30 cellular contexts compared by ENCODE assay signal in the genomic region with DNA sequence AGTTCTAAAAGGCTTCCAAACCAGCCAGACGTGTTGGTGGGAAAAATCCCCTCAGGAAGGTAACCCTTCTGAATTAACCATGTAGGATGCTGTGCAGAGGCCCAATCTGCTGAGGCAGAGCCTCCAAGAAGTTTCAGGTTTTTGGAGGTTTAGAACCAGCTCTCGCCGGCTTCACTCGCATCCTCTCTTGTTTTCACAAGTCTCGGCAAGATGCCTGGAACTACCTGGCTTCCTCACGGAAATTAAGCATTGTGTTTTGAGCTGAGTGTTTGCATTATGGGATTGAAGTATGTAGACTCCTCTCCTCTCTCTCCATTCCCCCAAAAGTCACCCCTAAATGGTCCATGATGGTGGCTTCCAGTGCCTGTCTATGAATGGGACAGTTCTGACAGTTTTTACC. TPM values are rescaled to one million over a fixed set of nuclear protein-coding genes. Genes with fewer than 3 reads are reported as not detected.
DNase-seq lines count a peak whose midpoint lies in the region; ATAC-seq, FAIRE-seq and TF ChIP-seq lines count a peak whose summit lies in the region.
"Had no signal": no experiment of that assay in that cellular context is flagged by ENCODE, and none has a peak within 500 bp of the region (broad histone marks: within the 10 kb centered on the region; RNA-seq: fewer than 3 reads in every experiment).

No MANE protein-coding gene starts in this region.

- no peaks in the 10 kb centered on the region for H3K9me1 ChIP-seq in keratinocyte (ENCODE audit: control insufficient read depth, extremely low read depth, insufficient read depth, low read length)

- H3K79me2 ChIP-seq in keratinocyte (ENCODE audit: control insufficient read depth, insufficient read depth, low read length) = peaks cover 21% of the 10 kb centered on the region

- H3K36me3 ChIP-seq in breast epithelium = no peaks in the 10 kb centered on the region
- peaks cover 1 to 12% of the 10 kb centered on the region in 2 experiments for H3K36me3 ChIP-seq in keratinocyte (ENCODE audit: control insufficient read depth in 2 of 2, extremely low read depth in 1 of 2, insufficient read depth in 2 of 2, low read length in 2 of 2)
- no peaks in the 10 kb centered on the region for H3K36me3 ChIP-seq in stomach
- H3K36me3 ChIP-seq: colonic mucosa, gastroesophageal sphincter, right lobe of liver had no signal

- peaks cover 5% of the 10 kb centered on the region for H3K36me3 Mint-ChIP-seq in HFFc6 (ENCODE audit: low read depth)
- H3K36me3 Mint-ChIP-seq: activated naive CD4-positive, alpha-beta T cell treated with anti-CD3 and anti-CD28 coated beads, Interleukin-2, amount 10 ng/mL, durations not matched to agents 7 days and 5 days had no signal

- intact Hi-C loops in breast epithelium (cut with DNase I; ENCODE audit: low total_unique reads) (loop anchor here (5.0 kb wide), 1 partner anchor 409 kb away; no protein-coding TSS in a partner anchor), stomach (cut with DNase I; ENCODE audit: low total_unique reads) (no loop called here)

- H3K4me1 ChIP-seq in breast epithelium = peaks cover 0 to 23% of the 10 kb centered on the region in 2 donors
- H3K4me1 ChIP-seq in keratinocyte (ENCODE audit: control insufficient read depth, extremely low read depth, insufficient read depth, low read length) = peaks cover 38% of the 10 kb centered on the region
- peaks cover 21 to 49% (median 37%) of the 10 kb centered on the region in 4 donors for H3K4me1 ChIP-seq in stomach
- H3K4me1 ChIP-seq: colonic mucosa, right lobe of liver had no signal

- H2AFZ ChIP-seq in keratinocyte (ENCODE audit: control insufficient read depth, low read length) = peak overlapping the region; percentile 46

- 62 to 81% (median 79%) methylated on average over 6 of the region's 6 CpGs for WGBS in stomach, 5 donors

- no peak overlapping the region for H3K4me3 Mint-ChIP-seq in HFFc6
- H3K4me3 Mint-ChIP-seq: activated B cell treated with CpG ODN at 0.5 μM for 24 hours; activated CD8-positive, alpha-beta T cell treated with anti-CD3 and anti-CD28 coated beads for 36 hours; activated naive CD4-positive, alpha-beta T cell treated with anti-CD3 and anti-CD28 coated beads, Interleukin-2, amount 10 ng/mL, durations not matched to agents 7 days and 5 days; activated T-cell treated with anti-CD3 and anti-CD28 coated beads, Interleukin-2, amount 50 U/mL, for 24 hours; stimulated activated naive CD8-positive, alpha-beta T cell treated with anti-CD3 and anti-CD28 coated beads, Interleukin-15, Interleukin-2, amounts not matched to agents 100 ng/mL and 50 ng/mL, for 24 hours; T-helper 2 cell treated with Interferon-gamma antibody and Interleukin-4, amounts not matched to agents 5 μg/mL and 100 μg/mL, for 36 hours had no signal

- TF ChIP-seq CTCF in HFFc6 (IDR thresholded peaks at IDR 0.05) (no peak), breast epithelium (IDR thresholded peaks at IDR 0.05) (no peak), keratinocyte (optimal IDR thresholded peaks at IDR 0.05 in 1 of 3, IDR thresholded peaks at IDR 0.05 in 1 of 3, conservative IDR thresholded peaks at IDR 0.05 in 1 of 3; ENCODE audit: extremely low read depth in 1 of 3, insufficient read depth in 2 of 3, low read length in 3 of 3) (no peak), stomach (IDR thresholded peaks at IDR 0.05) (no peak)

- DNase-seq in HFFc6 (no peak), breast epithelium (ENCODE audit: low spot score in 2 of 2) (no peak), keratinocyte (ENCODE audit: low read depth, low spot score) (no peak), stomach (no peak), NCI-H345 treated with DMSO at 0.1 percent for 48 hours (lab: John Stamatoyannopoulos, UW; ENCODE audit: unreplicated experiment) (no peak), GM19238 (ENCODE audit: insufficient read length, low spot score) (no peak)
- DNase-seq: activated B cell treated with CpG ODN at 0.5 μM for 24 hours; activated CD8-positive, alpha-beta T cell treated with anti-CD3 and anti-CD28 coated beads for 36 hours; activated naive CD4-positive, alpha-beta T cell treated with anti-CD3 and anti-CD28 coated beads, Interleukin-2, amount 10 ng/mL, durations not matched to agents 7 days and 5 days; activated T-cell treated with anti-CD3 and anti-CD28 coated beads, Interleukin-2, amount 50 U/mL, for 24 hours; colonic mucosa; DMS 273 treated with DMSO at 0.1 percent for 48 hours; NCI-H146; NCI-H2227 treated with DMSO at 0.1 percent for 48 hours; NCI-H82; occipital lobe; right lobe of liver; SK-N-SH had no signal

- peak overlapping the region; percentile 11 for H3K9ac ChIP-seq in keratinocyte (ENCODE audit: control insufficient read depth, extremely low read depth, insufficient read depth, low read length)
- H3K9ac ChIP-seq: SK-N-SH had no signal

- H3K4me2 ChIP-seq in keratinocyte (ENCODE audit: control insufficient read depth, extremely low read depth, insufficient read depth, low read depth, low read length) = peak overlapping the region; percentile 71

- H3K4me1 Mint-ChIP-seq in HFFc6 (ENCODE audit: low read depth) = peaks cover 73% of the 10 kb centered on the region
- H3K4me1 Mint-ChIP-seq: activated naive CD4-positive, alpha-beta T cell treated with anti-CD3 and anti-CD28 coated beads, Interleukin-2, amount 10 ng/mL, durations not matched to agents 7 days and 5 days had no signal

- TF ChIP-seq POLR2A in breast epithelium (IDR thresholded peaks at IDR 0.05) (no peak), stomach (IDR thresholded peaks at IDR 0.05) (no peak)

- dilution Hi-C loops in keratinocyte (cut with MboI; ENCODE audit: extremely low pct_ligation_motif_present, low sequenced_read_pairs) = no loop called here

- no peaks in the 10 kb centered on the region for H4K20me1 ChIP-seq in keratinocyte (ENCODE audit: control insufficient read depth, extremely low read depth, insufficient read depth, low read length)

- H3K9me3 Mint-ChIP-seq in HFFc6 = no peaks in the 10 kb centered on the region
- H3K9me3 Mint-ChIP-seq: activated B cell treated with CpG ODN at 0.5 μM for 24 hours; activated CD8-positive, alpha-beta T cell treated with anti-CD3 and anti-CD28 coated beads for 36 hours; activated naive CD4-positive, alpha-beta T cell treated with anti-CD3 and anti-CD28 coated beads, Interleukin-2, amount 10 ng/mL, durations not matched to agents 7 days and 5 days; activated T-cell treated with anti-CD3 and anti-CD28 coated beads, Interleukin-2, amount 50 U/mL, for 24 hours; stimulated activated naive CD8-positive, alpha-beta T cell treated with anti-CD3 and anti-CD28 coated beads, Interleukin-15, Interleukin-2, amounts not matched to agents 100 ng/mL and 50 ng/mL, for 24 hours; T-helper 2 cell treated with Interferon-gamma antibody and Interleukin-4, amounts not matched to agents 5 μg/mL and 100 μg/mL, for 36 hours had no signal

- H3K27ac Mint-ChIP-seq in HFFc6 = peak overlapping the region; percentile 65
- H3K27ac Mint-ChIP-seq: activated CD8-positive, alpha-beta T cell treated with anti-CD3 and anti-CD28 coated beads for 36 hours; activated naive CD4-positive, alpha-beta T cell treated with anti-CD3 and anti-CD28 coated beads, Interleukin-2, amount 10 ng/mL, durations not matched to agents 7 days and 5 days; activated T-cell treated with anti-CD3 and anti-CD28 coated beads, Interleukin-2, amount 50 U/mL, for 24 hours; stimulated activated naive CD8-positive, alpha-beta T cell treated with anti-CD3 and anti-CD28 coated beads, Interleukin-15, Interleukin-2, amounts not matched to agents 100 ng/mL and 50 ng/mL, for 24 hours; T-helper 2 cell treated with Interferon-gamma antibody and Interleukin-4, amounts not matched to agents 5 μg/mL and 100 μg/mL, for 36 hours had no signal

- FAIRE-seq in keratinocyte (lab: Jason Lieb, UNC) = peak; percentile 95
- FAIRE-seq: endometrium, G401.6, GM19239, H54, HepG2 had no signal

- H3K4me3 ChIP-seq in breast epithelium (no peak overlapping the region), keratinocyte (ENCODE audit: control insufficient read depth in 2 of 3, extremely low read depth in 1 of 3, insufficient read depth in 2 of 3, low read depth in 1 of 3, low read length in 3 of 3) (peak overlapping the region in 1 of 3 experiments; percentile 28), stomach (no peak overlapping the region)
- H3K4me3 ChIP-seq: colonic mucosa, gastroesophageal sphincter, right lobe of liver had no signal

- H3K9me3 ChIP-seq in breast epithelium = no peaks in the 10 kb centered on the region
- H3K9me3 ChIP-seq in keratinocyte (ENCODE audit: control insufficient read depth, low read depth, low read length) = no peaks in the 10 kb centered on the region
- no peaks in the 10 kb centered on the region for H3K9me3 ChIP-seq in stomach
- H3K9me3 ChIP-seq: colonic mucosa, gastroesophageal sphincter, right lobe of liver, SK-N-SH had no signal

- H3K27ac ChIP-seq in breast epithelium = peak overlapping the region; percentile 54 to 75
- H3K27ac ChIP-seq in keratinocyte (ENCODE audit: control insufficient read depth, insufficient read depth, low read length) = peak overlapping the region; percentile 50
- H3K27ac ChIP-seq in stomach = peak overlapping the region in 3 of 5 donors; percentile 1 to 85 (median 33)
- H3K27ac ChIP-seq: right lobe of liver had no signal

- TF ChIP-seq EP300 in stomach (IDR thresholded peaks at IDR 0.05) = no peak

- no peaks in the 10 kb centered on the region for H3K27me3 Mint-ChIP-seq in HFFc6 (ENCODE audit: insufficient read depth)
- H3K27me3 Mint-ChIP-seq: activated B cell treated with CpG ODN at 0.5 μM for 24 hours; activated T-cell treated with anti-CD3 and anti-CD28 coated beads, Interleukin-2, amount 50 U/mL, for 24 hours; stimulated activated naive CD8-positive, alpha-beta T cell treated with anti-CD3 and anti-CD28 coated beads, Interleukin-15, Interleukin-2, amounts not matched to agents 100 ng/mL and 50 ng/mL, for 24 hours had no signal

- ATAC-seq in HG03139 (IDR thresholded peaks at IDR 0.05; ENCODE audit: unreplicated experiment) = no peak
- ATAC-seq in GM21737 (IDR thresholded peaks at IDR 0.05; ENCODE audit: unreplicated experiment) = no peak
- ATAC-seq: activated CD8-positive, alpha-beta T cell treated with anti-CD3 and anti-CD28 coated beads for 36 hours; gastroesophageal sphincter; HepG2; left lobe of liver; Panc1; right lobe of liver had no signal

- no peaks in the 10 kb centered on the region for H3K27me3 ChIP-seq in breast epithelium
- no peaks in the 10 kb centered on the region for H3K27me3 ChIP-seq in keratinocyte (ENCODE audit: control insufficient read depth, extremely low read depth, insufficient read depth, low read length)
- H3K27me3 ChIP-seq in stomach = no peaks in the 10 kb centered on the region
- H3K27me3 ChIP-seq: colonic mucosa, gastroesophageal sphincter, right lobe of liver had no signal

RNA-seq across cellular contexts. Expression of gene LTBP2, which starts 20.6 kb away (rescaled TPM):
- 100 to 1,000 TPM; 109 to 165 (median 120) TPM for total RNA-seq in HFFc6 (2021; fragmentation: NEBNext Ultra II Directional; extraction: Animal tissue kit (Norgen Biotek cat#: 25700))
- 10 to 100 TPM; 34.7 to 91.1 (median 79.0) TPM for total RNA-seq in breast epithelium
- 23.9 to 40.7 TPM (median 26.6 TPM) in 3 replicates for polyA plus RNA-seq in keratinocyte
- 12.1 TPM for polyA plus RNA-seq in keratinocyte (2011; ENCODE audit: low read depth)
- 19.5 and 28.2 TPM in 2 replicates for polyA plus RNA-seq in keratinocyte (2011; cell fraction: cytosol; rRNA removed)
- 118 and 155 TPM in 2 replicates for polyA plus RNA-seq in keratinocyte (2011; cell fraction: nucleus; rRNA removed)
- 11.7 and 64.1 TPM in 2 replicates for polyA plus RNA-seq in keratinocyte (2012; ENCODE audit: low replicate concordance)
- polyA minus RNA-seq in keratinocyte = 66.1 to 143 TPM (median 68.5 TPM) in 3 replicates
- 89.6 TPM for polyA minus RNA-seq in keratinocyte (2011; cell fraction: cytosol; rRNA and poly(A)+ RNA removed)
- polyA minus RNA-seq in keratinocyte (2011; cell fraction: nucleus; rRNA and poly(A)+ RNA removed) = 195 and 210 TPM in 2 replicates
- 10 to 100 TPM in 3 of 5 donors, 1 to 10 TPM in 2; 5.8 to 36.2 (median 10.5) TPM for total RNA-seq in stomach
- 1 to 10 TPM; 2.9 to 5.9 (median 3.4) TPM for polyA plus RNA-seq in stomach
